ENCODE assay signal across 7 cellular contexts in the genomic region with DNA sequence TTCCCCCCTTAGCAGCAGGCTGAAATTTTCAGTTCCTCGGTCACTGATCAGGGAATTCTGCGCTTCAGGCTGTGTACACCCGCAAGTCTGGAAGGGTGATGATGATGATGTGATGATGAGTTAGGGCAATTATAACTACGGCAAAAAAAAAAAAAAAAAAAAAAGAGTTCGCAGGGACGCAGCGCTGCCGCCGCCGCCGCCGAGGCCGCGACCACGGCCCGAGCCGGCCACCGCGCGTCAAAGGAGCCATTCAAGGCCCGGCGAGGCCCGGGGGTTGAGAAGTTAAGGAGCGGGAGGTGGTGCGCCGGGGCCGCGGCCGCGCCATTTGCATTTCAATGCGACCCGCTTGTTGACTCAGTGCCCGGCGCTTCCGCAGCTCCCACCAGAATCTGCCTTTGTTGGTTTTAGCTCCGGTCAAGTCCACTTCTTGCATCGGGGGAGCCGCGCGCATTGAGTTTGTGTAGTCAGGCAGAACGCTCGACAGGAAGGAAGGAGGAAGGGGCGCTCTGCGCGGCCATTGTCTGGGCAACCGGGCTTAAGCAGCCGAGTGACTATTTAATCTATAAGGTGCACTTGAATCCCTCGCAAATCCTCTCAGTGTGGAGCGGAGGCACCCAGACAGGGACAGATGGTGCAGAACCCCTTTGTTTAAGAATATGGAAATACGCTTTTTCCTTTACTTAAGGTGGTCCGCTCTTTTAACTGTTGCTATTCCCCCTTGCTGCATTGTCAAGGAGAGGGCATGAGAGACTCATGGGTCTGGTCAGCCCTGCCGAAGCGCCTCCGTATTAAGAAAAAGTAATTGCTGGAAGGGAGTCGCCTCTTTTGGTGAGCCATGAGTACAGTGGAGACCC.
DNase-seq lines count a peak whose midpoint lies in the region; ATAC-seq and TF ChIP-seq lines count a peak whose summit lies in the region.

No MANE protein-coding gene starts in this region.

- DNase-seq in GM13976 (ENCODE audit: low spot score) (peak; percentile 28), NCI-H524 treated with DMSO at 0.1 percent for 48 hours (lab: John Stamatoyannopoulos, UW) (peak; percentile 9), amniotic epithelial cell (ENCODE audit: low read depth) (peak; percentile 64), cardiac septum (ENCODE audit: low spot score) (peak; percentile 79), occipital lobe (lab: John Stamatoyannopoulos, UW) (peak; percentile 30), GDM1 (lab: John Stamatoyannopoulos, UW) (no peak)

- in situ Hi-C loops in GM13976 (cut with MboI; ENCODE audit: low sequenced_read_pairs, unreplicated experiment), result no loop called here

- intact Hi-C loops in cardiac septum (cut with DNase I), result loop anchor here (5.0 kb wide), 1 partner anchor 88 kb away; no protein-coding TSS in a partner anchor

- TF ChIP-seq CTCF in GM13976 (IDR thresholded peaks at IDR 0.05; ENCODE audit: borderline replicate concordance, control extremely low read depth, extremely low read depth, insufficient read depth, missing control alignments), result no peak

- ATAC-seq in HG02763 (IDR thresholded peaks at IDR 0.05; ENCODE audit: unreplicated experiment), result peak; percentile 79
